ENCODE assay signal across 8 cellular contexts in the genomic region with DNA sequence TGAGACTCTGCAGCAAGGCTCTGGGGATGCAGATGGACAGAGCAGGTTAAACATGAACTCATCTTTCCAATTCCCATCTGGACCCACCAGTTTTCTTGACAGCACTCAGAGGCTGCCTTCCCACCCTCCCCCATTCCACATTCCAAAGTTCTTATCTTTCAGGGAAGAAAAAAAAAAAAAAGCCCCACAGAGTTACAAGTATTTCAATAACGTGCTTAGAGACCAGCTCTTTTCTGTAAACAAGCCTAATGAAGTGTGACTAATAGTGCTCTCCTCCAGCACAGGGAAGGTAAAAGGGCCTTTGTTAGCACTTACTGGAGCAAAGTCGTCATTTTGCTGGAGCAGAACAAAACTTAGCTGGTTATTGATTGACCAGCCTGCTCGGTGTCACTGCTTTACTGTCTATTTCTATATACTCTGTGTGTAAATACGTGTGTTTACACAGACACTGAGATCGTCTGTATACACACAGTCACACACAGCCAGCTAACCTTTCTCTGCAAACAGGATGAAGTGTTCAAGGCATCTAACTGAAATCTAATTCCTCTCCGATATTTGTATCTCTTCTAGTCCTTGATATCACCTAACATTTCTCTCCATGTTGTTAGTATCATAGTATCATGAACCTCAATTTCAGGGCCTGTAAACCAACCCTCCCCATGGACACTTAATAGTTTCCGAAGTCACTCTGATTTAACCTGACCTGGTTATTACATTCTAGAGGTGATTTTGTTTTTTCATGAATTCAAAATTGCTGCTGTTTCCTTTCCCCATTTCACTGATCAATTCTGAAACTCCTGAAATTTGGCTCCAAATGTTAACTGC.
DNase-seq lines count a peak whose midpoint lies in the region; ATAC-seq and TF ChIP-seq lines count a peak whose summit lies in the region.

No MANE protein-coding gene starts in this region.

- no peak overlapping the region for H2BK15ac ChIP-seq in H9 (ENCODE audit: low read depth, low read length)

- no peak overlapping the region for H2BK20ac ChIP-seq in H9 (ENCODE audit: low read depth, low read length, poor library complexity, severe bottlenecking)

- no peak overlapping the region for H4K5ac ChIP-seq in H9 (ENCODE audit: insufficient read length, low read depth, low read length)

- H3K79me1 ChIP-seq in H9 (ENCODE audit: insufficient read depth, low read depth, low read length, poor library complexity, severe bottlenecking): no peaks in the 10 kb centered on the region

- peak overlapping the region; percentile 26 for H3K4me3 ChIP-seq in coronary artery
- no peak overlapping the region for H3K4me3 ChIP-seq in lower lobe of right lung

- H3K4ac ChIP-seq in H9 (ENCODE audit: low read depth, low read length): no peak overlapping the region

- no peaks in the 10 kb centered on the region for H3K27me3 ChIP-seq in H9 (ENCODE audit: insufficient read depth, low read length)
- no peaks in the 10 kb centered on the region for H3K27me3 ChIP-seq in lower lobe of right lung (ENCODE audit: low read depth)

- H3K4me1 ChIP-seq in H9 (ENCODE audit: insufficient read depth, low read length): peaks cover 25% of the 10 kb centered on the region; the same call in 1 of the 2 replicates
- H3K4me1 ChIP-seq in lower lobe of right lung: peaks cover 61% of the 10 kb centered on the region

- DNase-seq in H9 (no peak), NCI-H510A treated with DMSO at 0.1 percent for 48 hours (lab: John Stamatoyannopoulos, UW) (peak; percentile 83), coronary artery (ENCODE audit: low spot score) (no peak), lower lobe of right lung (no peak), natural killer cell (no peak), amygdala (lab: John Stamatoyannopoulos, UW) (no peak), RKO (ENCODE audit: low spot score) (no peak)

- peaks cover 5% of the 10 kb centered on the region; the same call in 1 of the 2 replicates for H3K79me2 ChIP-seq in H9 (ENCODE audit: insufficient read depth, low read length)

- H3K23me2 ChIP-seq in H9 (ENCODE audit: insufficient read length, low read depth, low read length, poor library complexity, severe bottlenecking): no peaks in the 10 kb centered on the region

- no peak overlapping the region for H2BK120ac ChIP-seq in H9 (ENCODE audit: low read depth, low read length, poor library complexity, severe bottlenecking)

- H3K9me3 Mint-ChIP-seq in H9: no peaks in the 10 kb centered on the region; a peak in 1 of 5 replicates
- no peaks in the 10 kb centered on the region for H3K9me3 Mint-ChIP-seq in natural killer cell

- H2AK5ac ChIP-seq in H9 (ENCODE audit: insufficient read length, low read length): no peak overlapping the region

- ATAC-seq in lower lobe of right lung (peak; percentile 83 to 92), natural killer cell (no peak), HG02973 (IDR thresholded peaks at IDR 0.05; ENCODE audit: unreplicated experiment) (no peak)

- H3K9me3 ChIP-seq in H9 (ENCODE audit: control insufficient read depth, low read depth, low read length): no peaks in the 10 kb centered on the region
- no peaks in the 10 kb centered on the region for H3K9me3 ChIP-seq in lower lobe of right lung

- H3K27me3 Mint-ChIP-seq in H9 (ENCODE audit: low read depth) (no peaks in the 10 kb centered on the region), natural killer cell (ENCODE audit: low read depth in 2 of 2) (peaks cover 12 to 35% of the 10 kb centered on the region in 2 donors)

- peak overlapping the region; percentile 37 for H3K27ac ChIP-seq in H9 (ENCODE audit: insufficient read length, low read depth, low read length)
- peak overlapping the region in 1 of 2 donors; percentile 30 for H3K27ac ChIP-seq in coronary artery
- peak overlapping the region; percentile 67 for H3K27ac ChIP-seq in lower lobe of right lung

- no peak overlapping the region for H3K23ac ChIP-seq in H9 (ENCODE audit: insufficient read length, low read depth, low read length)

- no peaks in the 10 kb centered on the region for H3K36me3 ChIP-seq in lower lobe of right lung

- H3K36me3 Mint-ChIP-seq in H9 (ENCODE audit: insufficient read depth in 1 of 3, low read depth in 3 of 3): peaks cover 0 to 4% (median 4%) of the 10 kb centered on the region in 3 experiments; a peak in 2 of 7 replicates
- no peaks in the 10 kb centered on the region for H3K36me3 Mint-ChIP-seq in natural killer cell

- H3K27ac Mint-ChIP-seq in H9 (peak overlapping the region; percentile 74 to 99 (median 92)), natural killer cell (no peak overlapping the region)

- H4K8ac ChIP-seq in H9 (replicated peaks; ENCODE audit: insufficient read length, low read depth, low read length): no peak overlapping the region

- H2BK5ac ChIP-seq in H9 (ENCODE audit: insufficient read length, low read length): no peak overlapping the region

- no peak overlapping the region for H3T11ph ChIP-seq in H9 (ENCODE audit: low read length)

- H3K4me1 Mint-ChIP-seq in H9 (peaks cover 84 to 87% of the 10 kb centered on the region in 2 experiments), natural killer cell (no peaks in the 10 kb centered on the region)

- peak overlapping the region; percentile 50 for H3K4me2 ChIP-seq in H9 (ENCODE audit: insufficient read depth, insufficient read length, low read length)

- H3K14ac ChIP-seq in H9 (ENCODE audit: insufficient read depth, low read length): no peak overlapping the region

- H3K18ac ChIP-seq in H9 (ENCODE audit: insufficient read length, low read depth, low read length): no peak overlapping the region

- no peak overlapping the region for H2AFZ ChIP-seq in H9 (ENCODE audit: low read length)

- no peak overlapping the region for H4K91ac ChIP-seq in H9 (ENCODE audit: insufficient read length, low read depth, low read length)

- no peaks in the 10 kb centered on the region for H4K20me1 ChIP-seq in H9 (ENCODE audit: control insufficient read depth, insufficient read depth, insufficient read length)

- TF ChIP-seq CTCF in H9 (conservative IDR thresholded peaks at IDR 0.05): no peak
- no peak for TF ChIP-seq CTCF in coronary artery (IDR thresholded peaks at IDR 0.05)
- no peak for TF ChIP-seq CTCF in lower lobe of right lung (IDR thresholded peaks at IDR 0.05)
- no peak for TF ChIP-seq CTCF in natural killer cell (IDR thresholded peaks at IDR 0.05)

- intact Hi-C loops in lower lobe of right lung (cut with DNase I) (no loop called here), natural killer cell (cut with micrococcal nuclease) (no loop called here)

- WGBS in H9 (ENCODE audit: extremely low coverage, insufficient read length, low lambda C conversion rate): no CpG with 5 or more reads among the region's 7 CpGs

- no peak overlapping the region for H3K56ac ChIP-seq in H9 (ENCODE audit: insufficient read length, low read depth, low read length)

- H3K4me3 Mint-ChIP-seq in H9: peak overlapping the region; percentile 39 to 53
- H3K4me3 Mint-ChIP-seq in natural killer cell: no peak overlapping the region

- no peak overlapping the region for H2BK12ac ChIP-seq in H9 (ENCODE audit: insufficient read length, low read depth, low read length)

- H3K9ac ChIP-seq in H9 (ENCODE audit: extremely low read depth, insufficient read length, low read length): peak overlapping the region; percentile 16

Comparison
In these comparisons a context has a peak if more than half of its experiments do, and no peak if none do; other contexts are left out.
1. H3K27ac Mint-ChIP-seq: peak in H9 (3 of 3); none in natural killer cell (0 of 2).
2. ATAC-seq: peak in lower lobe of right lung (2 of 2); none in natural killer cell (0 of 3) and HG02973 (single experiment).